ENCODE assay signal across 32 cellular contexts in the genomic region with DNA sequence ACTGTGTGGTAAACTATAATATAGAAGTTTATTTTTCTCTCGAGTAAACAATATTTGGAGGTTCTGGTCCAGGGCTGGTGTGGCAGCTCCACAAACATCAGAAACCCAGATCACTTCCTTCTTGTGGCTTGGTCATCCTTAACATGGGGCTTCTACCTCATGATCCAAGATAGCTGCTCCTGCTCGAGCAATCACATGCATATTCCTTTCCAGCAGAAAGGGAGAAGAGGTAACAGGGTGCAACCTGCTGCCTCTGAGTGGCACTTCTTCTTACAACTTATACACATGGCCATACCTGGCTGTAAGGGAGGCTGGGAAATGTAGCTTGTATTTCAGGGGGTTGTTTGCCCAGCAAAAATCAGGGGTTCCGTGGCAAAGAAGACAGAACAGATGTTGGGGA. TPM values are rescaled to one million over a fixed set of nuclear protein-coding genes. Genes with fewer than 3 reads are reported as not detected.
"Had no signal": no experiment of that assay in that cellular context is flagged by ENCODE, and none has a peak within 500 bp of the region (broad histone marks: within the 10 kb centered on the region; RNA-seq: fewer than 3 reads in every experiment).

No MANE protein-coding gene starts in this region.

- H3K36me3 Mint-ChIP-seq: mesothelial cell of epicardium; naive B cell; natural killer cell treated with Interleukin-12 subunit alpha and Interleukin-12 subunit beta and Interleukin-15 and Interleukin-18, amount 100 ng/mL, for 72 hours; stimulated activated effector memory CD8-positive, alpha-beta T cell treated with anti-CD3 and anti-CD28 coated beads, Interleukin-12 subunit alpha, Interleukin-12 subunit beta, amount 100 ng/mL, for 72 hours had no signal

- H3K4me2 ChIP-seq: smooth muscle cell had no signal

- FAIRE-seq: colon, kidney, pancreas had no signal

- H3K4me3 ChIP-seq: dorsolateral prefrontal cortex, gastrocnemius medialis, lung, mucosa of descending colon, pancreas, right atrium auricular region, smooth muscle cell, testis, tibial nerve, upper lobe of right lung, uterus had no signal

- DNase-seq: dorsolateral prefrontal cortex; effector CD8-positive, alpha-beta T cell; endodermal cell; foreskin fibroblast; gastrocnemius medialis; head of caudate nucleus; kidney; mesenchymal stem cell; mucosa of descending colon; naive B cell; pancreas; stimulated activated CD4-positive, alpha-beta T cell treated with anti-CD3 and anti-CD28 coated beads, Interleukin-12 subunit alpha, Interleukin-12 subunit beta, amount 100 ng/mL, for 4 hours; stimulated activated CD4-positive, alpha-beta T cell treated with anti-CD3 and anti-CD28 coated beads, Interleukin-1b, Interleukin-23, amount 100 ng/mL, for 48 hours; stimulated activated CD4-positive, alpha-beta T cell treated with anti-CD3 and anti-CD28 coated beads, Interleukin-4, amount 100 ng/mL, for 1 hour; stimulated activated naive CD8-positive, alpha-beta T cell treated with anti-CD3 and anti-CD28 coated beads, Interleukin-15, Interleukin-2, amounts not matched to agents 100 U/mL and 50 U/mL, for 24 hours; substantia nigra; testis; upper lobe of right lung; uterus had no signal

- H3K9me3 Mint-ChIP-seq: endodermal cell; mesothelial cell of epicardium; natural killer cell treated with Interleukin-12 subunit alpha and Interleukin-12 subunit beta and Interleukin-15 and Interleukin-18, amount 100 ng/mL, for 72 hours; neural crest cell; stimulated activated effector memory CD8-positive, alpha-beta T cell treated with anti-CD3 and anti-CD28 coated beads, Interleukin-12 subunit alpha, Interleukin-12 subunit beta, amount 100 ng/mL, for 72 hours had no signal

- H3K27ac ChIP-seq: dorsolateral prefrontal cortex, neutrophil, testis, tibial nerve, upper lobe of right lung, uterus had no signal

- H3K9me3 ChIP-seq: gastrocnemius medialis, mucosa of descending colon, neutrophil, pancreas, right atrium auricular region, testis, tibial nerve, upper lobe of right lung, uterus had no signal

- H3K27ac Mint-ChIP-seq: endodermal cell; mesothelial cell of epicardium; natural killer cell treated with Interleukin-12 subunit alpha and Interleukin-12 subunit beta and Interleukin-15 and Interleukin-18, amount 100 ng/mL, for 72 hours; stimulated activated effector memory CD8-positive, alpha-beta T cell treated with anti-CD3 and anti-CD28 coated beads, Interleukin-12 subunit alpha, Interleukin-12 subunit beta, amount 100 ng/mL, for 72 hours had no signal

- H3K4me1 ChIP-seq: tibial nerve, upper lobe of right lung, uterus had no signal

- ATAC-seq: esophagus mucosa; gastrocnemius medialis; left lobe of liver; mucosa of descending colon; natural killer cell treated with Interleukin-12 subunit alpha and Interleukin-12 subunit beta and Interleukin-15 and Interleukin-18, amount 100 ng/mL, for 72 hours; pancreas; sciatic nerve; stimulated activated effector memory CD8-positive, alpha-beta T cell treated with anti-CD3 and anti-CD28 coated beads, Interleukin-12 subunit alpha, Interleukin-12 subunit beta, amount 100 ng/mL, for 72 hours; stimulated activated naive CD8-positive, alpha-beta T cell treated with anti-CD3 and anti-CD28 coated beads, Interleukin-15, Interleukin-2, amounts not matched to agents 100 U/mL and 50 U/mL, for 24 hours; upper lobe of right lung had no signal

- H3K4me3 Mint-ChIP-seq: endodermal cell; mesothelial cell of epicardium; naive B cell; natural killer cell treated with Interleukin-12 subunit alpha and Interleukin-12 subunit beta and Interleukin-15 and Interleukin-18, amount 100 ng/mL, for 72 hours; neural crest cell; stimulated activated effector memory CD8-positive, alpha-beta T cell treated with anti-CD3 and anti-CD28 coated beads, Interleukin-12 subunit alpha, Interleukin-12 subunit beta, amount 100 ng/mL, for 72 hours had no signal

- H3K36me3 ChIP-seq: gastrocnemius medialis, neutrophil, pancreas, right atrium auricular region, tibial nerve, upper lobe of right lung, uterus had no signal

- H3K27me3 ChIP-seq: dorsolateral prefrontal cortex, gastrocnemius medialis, pancreas, right atrium auricular region, testis, upper lobe of right lung, uterus had no signal

RNA-seq across cellular contexts. Expression of gene SYT7, which starts 44.6 kb away (rescaled TPM):
- total RNA-seq: natural killer cell treated with Interleukin-12 subunit alpha and Interleukin-12 subunit beta and Interleukin-15 and Interleukin-18, amount 100 ng/mL, for 72 hours had no signal
